10 cellular contexts compared by ENCODE assay signal in the genomic region with DNA sequence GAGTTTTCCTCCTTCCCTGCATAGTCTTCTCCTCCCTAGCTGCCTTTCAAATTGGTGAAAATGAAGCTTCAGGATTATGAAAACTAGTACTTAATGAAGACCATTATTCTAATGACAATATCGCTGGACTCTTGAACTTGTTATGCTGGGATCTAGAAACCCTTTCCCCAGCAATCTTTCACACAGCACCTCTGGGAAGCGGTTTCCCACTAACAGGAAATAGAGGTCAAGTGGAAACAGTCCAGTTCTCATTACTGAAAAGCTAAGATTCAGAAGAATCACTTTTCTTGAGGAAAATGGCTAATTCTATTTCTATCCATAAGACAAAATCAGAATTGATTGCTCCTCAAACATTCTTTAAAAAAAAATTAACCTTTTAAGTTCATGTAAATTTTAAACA. TPM values are rescaled to one million over a fixed set of nuclear protein-coding genes. Genes with fewer than 3 reads are reported as not detected.
DNase-seq lines count a peak whose midpoint lies in the region; ATAC-seq and TF ChIP-seq lines count a peak whose summit lies in the region.
"Had no signal": no experiment of that assay in that cellular context is flagged by ENCODE, and none has a peak within 500 bp of the region (broad histone marks: within the 10 kb centered on the region; RNA-seq: fewer than 3 reads in every experiment).

No MANE protein-coding gene starts in this region.

- peaks cover 8 to 19% (median 11%) of the 10 kb centered on the region in 3 donors for H3K27me3 Mint-ChIP-seq in immature natural killer cell (ENCODE audit: low read depth in 3 of 3)

- no peak for DNase-seq in cardiac muscle cell (ENCODE audit: low read depth in 1 of 2, low spot score in 1 of 2)
- no peak for DNase-seq in right cardiac atrium
- DNase-seq in SK-N-MC (ENCODE audit: low read depth, low spot score) = no peak
- no peak for DNase-seq in immature natural killer cell
- no peak for DNase-seq in smooth muscle cell (lab: John Stamatoyannopoulos, UW; ENCODE audit: unreplicated experiment)
- DNase-seq in stimulated activated CD4-positive, alpha-beta T cell treated with anti-CD3 and anti-CD28 coated beads, Interleukin-1b, Interleukin-23, amount 100 ng/mL, for 48 hours = no peak
- DNase-seq: NCI-H2029 treated with DMSO at 0.1 percent for 48 hours, Right ventricle myocardium superior had no signal

- no peaks in the 10 kb centered on the region for H3K36me3 Mint-ChIP-seq in immature natural killer cell

- peaks cover 19% of the 10 kb centered on the region for H4K20me1 ChIP-seq in smooth muscle cell (ENCODE audit: low read depth)

- peaks cover 26% of the 10 kb centered on the region for H3K79me2 ChIP-seq in smooth muscle cell (ENCODE audit: low read depth)

- peak overlapping the region; percentile 58 to 96 (median 92) for H3K4me3 Mint-ChIP-seq in immature natural killer cell

- H3K4me1 Mint-ChIP-seq in immature natural killer cell = peaks cover 37 to 47% of the 10 kb centered on the region in 2 donors

- H2AFZ ChIP-seq in smooth muscle cell (ENCODE audit: low read depth) = no peak overlapping the region

- ATAC-seq in right cardiac atrium (no peak), GM21529 (IDR thresholded peaks at IDR 0.05; ENCODE audit: unreplicated experiment) (no peak), GM21381 (IDR thresholded peaks at IDR 0.05; ENCODE audit: unreplicated experiment) (no peak)

- H3K4me1 ChIP-seq in cardiac muscle cell (ENCODE audit: low read depth) (peaks cover 47% of the 10 kb centered on the region), right cardiac atrium (ENCODE audit: control insufficient read depth, insufficient read depth, low read length) (peaks cover 8% of the 10 kb centered on the region), smooth muscle cell (ENCODE audit: low read depth) (peaks cover 35% of the 10 kb centered on the region)

- intact Hi-C loops in right cardiac atrium (cut with DNase I) = no loop called here

- H3F3A ChIP-seq in smooth muscle cell (ENCODE audit: low read depth) = peaks cover 57% of the 10 kb centered on the region

- H3K4me3 ChIP-seq in cardiac muscle cell (no peak overlapping the region), right cardiac atrium (ENCODE audit: low read length) (no peak overlapping the region), SK-N-MC (no peak overlapping the region), smooth muscle cell (no peak overlapping the region)

- H3K9me3 ChIP-seq in cardiac muscle cell (ENCODE audit: low read depth) (no peaks in the 10 kb centered on the region), right cardiac atrium (ENCODE audit: control insufficient read depth, low read length) (no peaks in the 10 kb centered on the region), SK-N-MC (ENCODE audit: low read depth, low read length) (no peaks in the 10 kb centered on the region), smooth muscle cell (replicated peaks; ENCODE audit: low read depth) (no peaks in the 10 kb centered on the region)

- H3K9ac ChIP-seq in SK-N-MC (ENCODE audit: insufficient read length) = no peak overlapping the region
- H3K9ac ChIP-seq in smooth muscle cell (ENCODE audit: low read depth) = no peak overlapping the region

- WGBS in right cardiac atrium = 54% methylated on average over 2 of the region's 2 CpGs
- WGBS in smooth muscle cell (ENCODE audit: low lambda C conversion rate) = 91% methylated on average over 2 of the region's 2 CpGs

- H3K27me3 ChIP-seq in cardiac muscle cell = no peaks in the 10 kb centered on the region
- no peaks in the 10 kb centered on the region for H3K27me3 ChIP-seq in right cardiac atrium (ENCODE audit: control insufficient read depth, insufficient read depth)
- H3K27me3 ChIP-seq in smooth muscle cell (ENCODE audit: low read depth) = no peaks in the 10 kb centered on the region

- no peak for TF ChIP-seq CTCF in cardiac muscle cell (IDR thresholded peaks at IDR 0.05; ENCODE audit: low read depth, low read length)
- no peak for TF ChIP-seq CTCF in smooth muscle cell (IDR thresholded peaks at IDR 0.05; ENCODE audit: borderline replicate concordance, insufficient read depth, poor library complexity, severe bottlenecking)

- no peaks in the 10 kb centered on the region for H3K9me3 Mint-ChIP-seq in immature natural killer cell

- no peak overlapping the region for H3K4me2 ChIP-seq in smooth muscle cell

- H3K36me3 ChIP-seq in cardiac muscle cell (no peaks in the 10 kb centered on the region), SK-N-MC (ENCODE audit: insufficient read depth, low read length) (peaks cover 2% of the 10 kb centered on the region; the same call in 1 of the 2 replicates), smooth muscle cell (ENCODE audit: low read depth) (no peaks in the 10 kb centered on the region)

- peak overlapping the region; percentile 42 for H3K27ac ChIP-seq in cardiac muscle cell
- no peak overlapping the region for H3K27ac ChIP-seq in right cardiac atrium (ENCODE audit: low read length)
- H3K27ac ChIP-seq in SK-N-MC = peak overlapping the region; percentile 78
- H3K27ac ChIP-seq in smooth muscle cell (ENCODE audit: low read depth) = peak overlapping the region; percentile 99

- H3K27ac Mint-ChIP-seq in immature natural killer cell = peak overlapping the region in 4 of 6 donors; percentile 7 to 72 (median 48)

RNA-seq across cellular contexts. Expression of a gene that starts 2.0 kb away (rescaled TPM):
- 29.7 and 37.3 TPM in 2 replicates for total RNA-seq in cardiac muscle cell
- 18.5 and 22.3 TPM in 2 replicates for polyA plus RNA-seq in cardiac muscle cell
- total RNA-seq in right cardiac atrium = 10 to 100 TPM; 67.4 to 74.6 (median 68.5) TPM
- 20.0 TPM for polyA plus RNA-seq in right cardiac atrium
- polyA plus RNA-seq in immature natural killer cell = 10 to 100 TPM; 35.8 to 54.1 (median 40.1) TPM
- 52.1 and 61.8 TPM in 2 replicates for total RNA-seq in smooth muscle cell
- 24.9 and 25.3 TPM in 2 replicates for polyA plus RNA-seq in smooth muscle cell

RNA-seq across cellular contexts. Expression of a gene that starts 17.0 kb away (rescaled TPM):
- total RNA-seq in cardiac muscle cell = 209 and 235 TPM in 2 replicates
- polyA plus RNA-seq in cardiac muscle cell = 127 and 146 TPM in 2 replicates
- total RNA-seq in right cardiac atrium = 100 to 1,000 TPM in 3 of 4 donors, 10 to 100 TPM in 1; 97.9 to 132 (median 126) TPM
- polyA plus RNA-seq in right cardiac atrium = 58.9 TPM
- 10 to 100 TPM; 42.5 to 69.6 (median 55.8) TPM for polyA plus RNA-seq in immature natural killer cell
- 194 and 200 TPM in 2 replicates for total RNA-seq in smooth muscle cell
- polyA plus RNA-seq in smooth muscle cell = 57.9 and 61.3 TPM in 2 replicates

RNA-seq across cellular contexts. Expression of a gene that starts 34.8 kb away (rescaled TPM):
- total RNA-seq in cardiac muscle cell (14.8 and 18.3 TPM in 2 replicates), right cardiac atrium (10 to 100 TPM; 53.1 to 60.5 (median 55.1) TPM), smooth muscle cell (7.0 and 11.1 TPM in 2 replicates)
- polyA plus RNA-seq in cardiac muscle cell (10.9 and 15.3 TPM in 2 replicates), right cardiac atrium (41.0 TPM), immature natural killer cell (1 to 10 TPM in 1 of 3 donors, under 1 TPM in 2; 0.43 to 2.5 (median 0.52) TPM), smooth muscle cell (10.4 and 11.7 TPM in 2 replicates)
